In the genomic region with DNA sequence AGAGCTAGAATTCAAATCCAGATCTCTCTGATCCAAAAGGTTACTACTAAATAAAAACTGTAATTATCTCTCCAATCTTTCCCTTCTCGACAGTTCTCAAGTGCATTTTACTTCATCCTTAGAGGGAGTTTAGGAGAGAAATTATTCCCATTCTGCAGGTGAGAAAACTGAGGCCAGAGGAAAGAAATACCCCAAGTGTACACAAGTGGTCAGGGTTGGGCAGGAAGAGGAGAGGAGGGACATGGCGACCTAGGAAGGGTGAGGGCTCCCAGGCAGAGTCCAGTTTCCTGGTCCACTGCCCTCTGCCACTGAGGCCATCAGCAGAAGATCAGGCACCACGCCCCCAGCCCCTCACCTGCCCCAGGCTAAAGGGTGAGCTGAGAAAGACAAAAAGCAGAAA, we compare ENCODE assay signal across 22 cellular contexts.
"Had no signal": no experiment of that assay in that cellular context is flagged by ENCODE, and none has a peak within 500 bp of the region (broad histone marks: within the 10 kb centered on the region; RNA-seq: fewer than 3 reads in every experiment).

No MANE protein-coding gene starts in this region.

- H3K4me3 ChIP-seq: coronary artery, left lung, ovary, sigmoid colon, testis, tibial artery had no signal

- ATAC-seq: left lung; naive thymus-derived CD4-positive, alpha-beta T cell; stimulated activated effector memory CD8-positive, alpha-beta T cell treated with anti-CD3 and anti-CD28 coated beads, Interleukin-12 subunit alpha, Interleukin-12 subunit beta, amount 100 ng/mL, for 72 hours; stimulated activated naive CD8-positive, alpha-beta T cell treated with anti-CD3 and anti-CD28 coated beads, Interleukin-15, Interleukin-2, amounts not matched to agents 100 U/mL and 50 U/mL, for 24 hours had no signal

- H3K27me3 ChIP-seq: ovary, testis had no signal

- H3K27ac ChIP-seq: coronary artery, left lung, ovary, sigmoid colon, testis, tibial artery had no signal

- H3K4me1 ChIP-seq: left lung, sigmoid colon, testis, tibial artery had no signal

- DNase-seq: dermis blood vessel endothelial cell; effector memory CD4-positive, alpha-beta T cell; head of caudate nucleus; left lung; mammary epithelial cell; mesendoderm; midbrain; occipital lobe; ovary; sigmoid colon; stimulated activated CD4-positive, alpha-beta T cell treated with anti-CD3 and anti-CD28 coated beads, Interleukin-2, amount 100 ng/mL, for 24 hours; stimulated activated CD4-positive, alpha-beta T cell treated with anti-CD3 and anti-CD28 coated beads, Interleukin-4, amount 100 ng/mL, for 24 hours; stimulated activated naive CD8-positive, alpha-beta T cell treated with anti-CD3 and anti-CD28 coated beads, Interleukin-15, Interleukin-2, amounts not matched to agents 100 U/mL and 50 U/mL, for 24 hours; substantia nigra; testis; tibial artery had no signal

- H3K9me3 ChIP-seq: left lung, ovary, sigmoid colon, testis, tibial artery had no signal

- H3K36me3 ChIP-seq: left lung, ovary, sigmoid colon, tibial artery had no signal

- FAIRE-seq: endometrium, frontal cortex, keratinocyte had no signal
